Comparison of ENCODE assay signal across 8 cellular contexts in the genomic region with DNA sequence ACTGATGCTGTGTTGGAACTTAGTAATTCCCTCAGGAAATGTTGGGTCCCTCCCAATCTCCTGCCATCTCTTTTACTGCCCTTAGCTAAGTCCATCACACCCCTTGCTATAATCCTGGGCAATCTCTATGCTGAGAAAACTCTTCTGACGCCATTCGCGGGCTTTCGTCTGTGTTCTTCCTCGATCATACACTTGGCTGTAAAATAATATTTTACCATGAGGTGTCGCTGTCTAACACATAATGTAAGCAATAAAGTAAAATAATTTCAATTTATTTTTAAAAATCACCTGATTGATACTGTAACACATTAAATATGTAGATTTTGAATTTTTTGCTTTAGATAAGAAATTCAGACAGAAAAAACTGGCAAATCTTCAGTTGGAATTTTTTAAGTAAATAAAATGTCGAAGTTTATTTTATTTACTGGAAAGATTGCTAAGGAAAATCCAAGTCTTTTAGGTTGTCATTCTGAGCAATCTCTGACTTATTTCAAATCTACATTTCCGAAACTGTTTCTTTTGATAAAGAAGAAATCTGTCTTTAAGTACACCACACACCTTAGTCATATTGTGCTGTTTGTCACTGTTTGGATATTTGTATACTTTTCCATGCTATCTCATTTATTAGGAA.
DNase-seq lines count a peak whose midpoint lies in the region; ATAC-seq, FAIRE-seq and TF ChIP-seq lines count a peak whose summit lies in the region.

No MANE protein-coding gene starts in this region.

- no peaks in the 10 kb centered on the region for H3K27me3 ChIP-seq in right atrium auricular region
- no peaks in the 10 kb centered on the region for H3K27me3 ChIP-seq in osteoblast (ENCODE audit: insufficient read depth, low read length)

- peak in 1 of 2 donors; percentile 71 for TF ChIP-seq CTCF in right atrium auricular region (IDR thresholded peaks at IDR 0.05)
- TF ChIP-seq CTCF in LNCAP (IDR thresholded peaks at IDR 0.05) = peak; percentile 63
- TF ChIP-seq CTCF in fibroblast of mammary gland (conservative IDR thresholded peaks at IDR 0.05; ENCODE audit: control insufficient read depth, insufficient read depth, low read depth, low read length) = peak; percentile 55
- TF ChIP-seq CTCF in osteoblast (IDR thresholded peaks at IDR 0.05; ENCODE audit: extremely low read depth, low read depth, low read length) = peak; percentile 63

- ATAC-seq in Right ventricle myocardium inferior = peak; percentile 29

- H3K4me3 ChIP-seq in right atrium auricular region (no peak overlapping the region), fibroblast of mammary gland (ENCODE audit: control insufficient read depth, low read depth, low read length) (no peak overlapping the region), osteoblast (ENCODE audit: insufficient read depth, low read length) (no peak overlapping the region)

- no peaks in the 10 kb centered on the region for H3K79me2 ChIP-seq in osteoblast (ENCODE audit: insufficient read depth, low read length)

- no peak overlapping the region for H3K27ac ChIP-seq in right atrium auricular region
- H3K27ac ChIP-seq in osteoblast (ENCODE audit: low read depth, low read length) = no peak overlapping the region

- in situ Hi-C loops in SK-MEL-5 (cut with HindIII; ENCODE audit: low pct_unique_long_range_greater_than_20kb, low sequenced_read_pairs) = no loop called here

- H3K36me3 ChIP-seq in right atrium auricular region (no peaks in the 10 kb centered on the region), osteoblast (ENCODE audit: insufficient read depth, low read length) (no peaks in the 10 kb centered on the region)

- H4K20me1 ChIP-seq in osteoblast (ENCODE audit: insufficient read depth, low read length) = no peaks in the 10 kb centered on the region

- DNase-seq in Right ventricle myocardium inferior (ENCODE audit: missing footprints) (no peak), right atrium auricular region (ENCODE audit: low spot score) (no peak), SK-MEL-5 (ENCODE audit: low read depth, low spot score) (peak; percentile 58), fibroblast of mammary gland (ENCODE audit: low read depth) (peak; percentile 71), osteoblast (ENCODE audit: insufficient read length, low spot score, missing footprints) (peak; percentile 71), cerebellar nuclear complex (lab: John Stamatoyannopoulos, UW) (no peak), GM19239 (ENCODE audit: insufficient read length, low spot score) (no peak)

- peak overlapping the region; percentile 49 for H2AFZ ChIP-seq in osteoblast (ENCODE audit: low read length)

- peak overlapping the region; percentile 30 for H3K4me2 ChIP-seq in osteoblast (ENCODE audit: insufficient read depth, low read length)

- intact Hi-C loops in Right ventricle myocardium inferior (cut with DNase I) = loop anchor here (2.0 to 5.0 kb wide), 2 partner anchors 964 to 1111 kb away; no protein-coding TSS in a partner anchor

- FAIRE-seq in GM19239 (lab: Jason Lieb, UNC) = no peak

- H3K4me1 ChIP-seq in right atrium auricular region (no peaks in the 10 kb centered on the region), osteoblast (ENCODE audit: insufficient read depth, low read length) (peaks cover 8% of the 10 kb centered on the region)

- H3K9me3 ChIP-seq in right atrium auricular region (no peaks in the 10 kb centered on the region), osteoblast (ENCODE audit: low read depth, low read length) (no peaks in the 10 kb centered on the region)

Comparison
In these comparisons a context has a peak if more than half of its experiments do, and no peak if none do; other contexts are left out.
1. DNase-seq: peak in SK-MEL-5 (single experiment), fibroblast of mammary gland (single experiment) and osteoblast (single experiment); none in Right ventricle myocardium inferior (single experiment), right atrium auricular region (single experiment), cerebellar nuclear complex (0 of 2) and GM19239 (single experiment).